ENCODE assay signal across 20 cellular contexts in genomic region chr1:3137111-3138100, GRCh38.
"Had no signal": no experiment of that assay in that cellular context is flagged by ENCODE, and none has a peak within 500 bp of the region (broad histone marks: within the 10 kb centered on the region; RNA-seq: fewer than 3 reads in every experiment).

No MANE protein-coding gene starts in this region.

- H3K27ac Mint-ChIP-seq: dendritic cell treated with granulocyte-macrophage colony-stimulating factor and Interleukin-4, amounts not matched to agents 40 ng/mL and 50 ng/mL, for 4 days; effector memory CD8-positive, alpha-beta T cell; naive thymus-derived CD4-positive, alpha-beta T cell; nephron progenitor cell; stimulated activated memory B cell treated with anti-CD40 and anti-IgM and Interleukin-4, amounts not matched to agents 10 μg/mL and 1 μg/mL and 100 μg/mL, for 72 hours; stimulated activated naive CD8-positive, alpha-beta T cell treated with anti-CD3 and anti-CD28 coated beads, Interleukin-15, Interleukin-2, amounts not matched to agents 100 ng/mL and 50 ng/mL, for 24 hours had no signal

- H3K36me3 Mint-ChIP-seq: naive thymus-derived CD4-positive, alpha-beta T cell; stimulated activated memory B cell treated with anti-CD40 and anti-IgM and Interleukin-4, amounts not matched to agents 10 μg/mL and 1 μg/mL and 100 μg/mL, for 72 hours had no signal

- H3K27me3 ChIP-seq: pancreas had no signal

- H3K9me3 Mint-ChIP-seq: dendritic cell treated with granulocyte-macrophage colony-stimulating factor and Interleukin-4, amounts not matched to agents 40 ng/mL and 50 ng/mL, for 4 days; effector memory CD8-positive, alpha-beta T cell; naive thymus-derived CD4-positive, alpha-beta T cell; nephron progenitor cell; stimulated activated memory B cell treated with anti-CD40 and anti-IgM and Interleukin-4, amounts not matched to agents 10 μg/mL and 1 μg/mL and 100 μg/mL, for 72 hours; stimulated activated naive CD8-positive, alpha-beta T cell treated with anti-CD3 and anti-CD28 coated beads, Interleukin-15, Interleukin-2, amounts not matched to agents 100 ng/mL and 50 ng/mL, for 24 hours had no signal

- H3K36me3 ChIP-seq: esophagus muscularis mucosa, gastrocnemius medialis, pancreas, prostate gland, spleen, transverse colon had no signal

- H3K4me3 Mint-ChIP-seq: dendritic cell treated with granulocyte-macrophage colony-stimulating factor and Interleukin-4, amounts not matched to agents 40 ng/mL and 50 ng/mL, for 4 days; effector memory CD8-positive, alpha-beta T cell; naive thymus-derived CD4-positive, alpha-beta T cell; nephron progenitor cell; stimulated activated memory B cell treated with anti-CD40 and anti-IgM and Interleukin-4, amounts not matched to agents 10 μg/mL and 1 μg/mL and 100 μg/mL, for 72 hours; stimulated activated naive CD8-positive, alpha-beta T cell treated with anti-CD3 and anti-CD28 coated beads, Interleukin-15, Interleukin-2, amounts not matched to agents 100 ng/mL and 50 ng/mL, for 24 hours had no signal

- H3K4me1 ChIP-seq: gastrocnemius medialis, prostate gland, spleen had no signal

- H3K27ac ChIP-seq: epithelial cell of prostate, esophagus muscularis mucosa, gastrocnemius medialis, pancreas, prostate gland, spleen, transverse colon had no signal

- DNase-seq: effector memory CD8-positive, alpha-beta T cell; gastrocnemius medialis; islet precursor cell; mammary epithelial cell; naive thymus-derived CD4-positive, alpha-beta T cell; nephron progenitor cell; occipital lobe; pancreas; spleen; stimulated activated CD4-positive, alpha-beta T cell treated with anti-CD3 and anti-CD28 coated beads, Interleukin-15, amount 100 ng/mL, for 24 hours; stimulated activated CD4-positive, alpha-beta T cell treated with anti-CD3 and anti-CD28 coated beads, Interleukin-1b, Interleukin-23, amount 100 ng/mL, for 48 hours; stimulated activated CD4-positive, alpha-beta T cell treated with anti-CD3 and anti-CD28 coated beads, Interleukin-4, amount 100 ng/mL, for 24 hours; transverse colon had no signal

- H3K27me3 Mint-ChIP-seq: stimulated activated naive CD8-positive, alpha-beta T cell treated with anti-CD3 and anti-CD28 coated beads, Interleukin-15, Interleukin-2, amounts not matched to agents 100 ng/mL and 50 ng/mL, for 24 hours had no signal

- H3K4me1 Mint-ChIP-seq: naive thymus-derived CD4-positive, alpha-beta T cell; stimulated activated memory B cell treated with anti-CD40 and anti-IgM and Interleukin-4, amounts not matched to agents 10 μg/mL and 1 μg/mL and 100 μg/mL, for 72 hours had no signal

- H3K9me3 ChIP-seq: esophagus muscularis mucosa, gastrocnemius medialis, pancreas, prostate gland, spleen, transverse colon had no signal

- ATAC-seq: effector memory CD8-positive, alpha-beta T cell; gastrocnemius medialis; naive thymus-derived CD4-positive, alpha-beta T cell; pancreas; sciatic nerve; stimulated activated memory B cell treated with anti-CD40 and anti-IgM and Interleukin-4, amounts not matched to agents 10 μg/mL and 1 μg/mL and 100 μg/mL, for 72 hours had no signal

- H3K4me3 ChIP-seq: esophagus muscularis mucosa, gastrocnemius medialis, pancreas, prostate gland, spleen, transverse colon had no signal
